ENCODE assay signal across 8 cellular contexts in the genomic region with DNA sequence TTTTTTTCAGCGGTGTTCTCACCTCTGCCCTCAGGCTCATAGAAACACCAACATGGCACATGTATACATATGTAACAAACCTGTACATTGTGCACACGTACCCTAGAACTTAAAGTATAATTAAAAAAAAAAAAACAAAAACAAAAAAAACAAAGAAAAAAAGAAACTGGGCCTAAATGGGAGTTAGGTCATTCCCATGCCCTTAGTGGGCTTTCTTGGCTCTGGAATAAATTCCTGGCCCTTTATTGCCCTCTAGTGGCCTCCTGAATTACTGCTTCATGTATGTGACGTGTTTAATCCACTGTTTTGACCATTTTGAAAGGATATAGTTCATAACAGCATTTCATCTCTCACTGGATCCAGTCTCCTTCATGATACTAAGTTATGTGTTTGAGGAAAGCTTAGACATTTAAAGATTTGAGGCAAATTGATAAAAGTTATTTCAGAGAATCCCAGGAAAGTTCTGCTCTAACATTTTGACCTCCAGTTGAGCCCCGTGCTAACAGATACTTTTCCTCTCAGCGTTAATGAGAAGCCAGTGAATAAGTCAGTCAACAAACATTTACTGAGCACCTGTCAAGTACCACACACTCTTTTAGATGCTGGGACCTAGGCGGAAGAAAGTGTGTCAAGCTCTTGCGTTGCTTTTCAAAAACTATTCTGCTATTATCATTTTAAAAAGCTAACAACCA. TPM values are rescaled to one million over a fixed set of nuclear protein-coding genes. Genes with fewer than 3 reads are reported as not detected.
DNase-seq lines count a peak whose midpoint lies in the region; ATAC-seq, FAIRE-seq and TF ChIP-seq lines count a peak whose summit lies in the region.

No MANE protein-coding gene starts in this region.

- no peaks in the 10 kb centered on the region; the same call in 1 of the 2 replicates for H3K9me3 ChIP-seq in SK-N-MC (ENCODE audit: low read depth, low read length)
- H3K9me3 ChIP-seq in endothelial cell of umbilical vein (replicated peaks; ENCODE audit: control insufficient read depth, insufficient read depth, low read length): no peaks in the 10 kb centered on the region

- no peaks in the 10 kb centered on the region for H3K27me3 ChIP-seq in endothelial cell of umbilical vein (ENCODE audit: control insufficient read depth in 2 of 2, insufficient read depth in 2 of 2, low read length in 2 of 2)

- DNase-seq in Right ventricle myocardium inferior (ENCODE audit: missing footprints) (no peak), cardiac septum (ENCODE audit: low spot score) (no peak), MV-4-11 (lab: John Stamatoyannopoulos, UW) (peak; percentile 46), SK-N-MC (ENCODE audit: low read depth, low spot score) (peak; percentile 67), endothelial cell of umbilical vein (ENCODE audit: low read depth, low spot score) (peak; percentile 69), midbrain (lab: John Stamatoyannopoulos, UW) (peak; percentile 67), HuH-7.5 (ENCODE audit: low spot score) (no peak)

- H3K4me3 ChIP-seq in SK-N-MC (no peak overlapping the region), endothelial cell of umbilical vein (replicated peaks in 1 of 3; ENCODE audit: insufficient read depth in 1 of 3, low read depth in 1 of 3, low read length in 3 of 3) (no peak overlapping the region)

- no TSS peak for BruUV-seq in endothelial cell of umbilical vein (replicated peaks; lab: Mats Ljungman, UMichigan)

- dilution Hi-C loops in endothelial cell of umbilical vein (cut with MboI; ENCODE audit: extremely low pct_ligation_motif_present, low sequenced_read_pairs): loop anchor here (25.0 kb wide), 1 partner anchor 104 kb away; no protein-coding TSS in a partner anchor

- H3K9ac ChIP-seq in SK-N-MC (ENCODE audit: insufficient read length): no peak overlapping the region
- H3K9ac ChIP-seq in endothelial cell of umbilical vein (replicated peaks; ENCODE audit: extremely low read depth, insufficient read depth, low read length): no peak overlapping the region

- POLR2A ChIA-PET in endothelial cell of umbilical vein (lab: Charles Lee): no interaction called here

- H3K27ac ChIP-seq in SK-N-MC (no peak overlapping the region), endothelial cell of umbilical vein (ENCODE audit: insufficient read depth, low read depth, low read length) (no peak overlapping the region)

- TF ChIP-seq POLR2A in endothelial cell of umbilical vein (IDR thresholded peaks at IDR 0.05; ENCODE audit: low read depth, low read length): no peak

- no peaks in the 10 kb centered on the region for H3K4me1 ChIP-seq in endothelial cell of umbilical vein (ENCODE audit: control insufficient read depth, extremely low read depth, insufficient read depth, low read length)

- peak; percentile 87 for FAIRE-seq in endothelial cell of umbilical vein (lab: Jason Lieb, UNC)

- intact Hi-C loops in Right ventricle myocardium inferior (cut with DNase I): loop anchor here (10.0 kb wide), 1 partner anchor 402 kb away; no protein-coding TSS in a partner anchor
- intact Hi-C loops in cardiac septum (cut with DNase I): no loop called here
- intact Hi-C loops in endothelial cell of umbilical vein (cut with micrococcal nuclease): loop anchor here (1.0 kb wide), 2 partner anchors 109 to 514 kb away; no protein-coding TSS in a partner anchor

- peak; percentile 62 for ATAC-seq in Right ventricle myocardium inferior
- no peak for ATAC-seq in GM19452 (IDR thresholded peaks at IDR 0.05; ENCODE audit: unreplicated experiment)

- no peaks in the 10 kb centered on the region for H3K9me1 ChIP-seq in endothelial cell of umbilical vein (replicated peaks; ENCODE audit: control insufficient read depth, extremely low read depth, insufficient read depth, low read length)

- peak; percentile 63 to 70 for TF ChIP-seq CTCF in endothelial cell of umbilical vein (IDR thresholded peaks at IDR 0.05; ENCODE audit: extremely low read depth in 1 of 2, insufficient read depth in 1 of 2, low read depth in 1 of 2, low read length in 2 of 2)

- H3K4me2 ChIP-seq in endothelial cell of umbilical vein (ENCODE audit: insufficient read depth, low read length): no peak overlapping the region

- CTCF ChIA-PET in endothelial cell of umbilical vein (lab: Charles Lee): interaction anchor here (0.6 to 2.3 kb wide), 16 partner anchors 10 to 424 kb away, joined by 3 to 9 read pairs (median 4); no protein-coding TSS in a partner anchor

- no peaks in the 10 kb centered on the region for H3K79me2 ChIP-seq in endothelial cell of umbilical vein (ENCODE audit: control insufficient read depth, insufficient read depth, low read length)

- H3K36me3 ChIP-seq in SK-N-MC (ENCODE audit: insufficient read depth, low read length): no peaks in the 10 kb centered on the region
- no peaks in the 10 kb centered on the region for H3K36me3 ChIP-seq in endothelial cell of umbilical vein (ENCODE audit: control insufficient read depth in 2 of 2, extremely low read depth in 1 of 2, insufficient read depth in 2 of 2, low read length in 2 of 2)

- H4K20me1 ChIP-seq in endothelial cell of umbilical vein (replicated peaks; ENCODE audit: control insufficient read depth, extremely low read depth, insufficient read depth, low read length): no peaks in the 10 kb centered on the region

- peak overlapping the region; percentile 46 for H2AFZ ChIP-seq in endothelial cell of umbilical vein (ENCODE audit: low read depth, low read length)

TF ChIP-seq in endothelial cell of umbilical vein, 7 proteins besides CTCF, POLR2A, EP300 and RAD21:
- TF ChIP-seq JUN (IDR thresholded peaks at IDR 0.05; ENCODE audit: borderline replicate concordance, insufficient read depth, insufficient read length, low read depth): no peak
- no peak for TF ChIP-seq FOS (IDR thresholded peaks at IDR 0.05; ENCODE audit: borderline replicate concordance, insufficient read depth, low read length)
- TF ChIP-seq, protein P1, sequence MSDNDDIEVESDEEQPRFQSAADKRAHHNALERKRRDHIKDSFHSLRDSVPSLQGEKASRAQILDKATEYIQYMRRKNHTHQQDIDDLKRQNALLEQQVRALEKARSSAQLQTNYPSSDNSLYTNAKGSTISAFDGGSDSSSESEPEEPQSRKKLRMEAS (IDR thresholded peaks at IDR 0.05; ENCODE audit: insufficient read depth, insufficient read length): no peak
- TF ChIP-seq POLR2AphosphoS5 (IDR thresholded peaks at IDR 0.05; ENCODE audit: insufficient read depth, low read depth, low read length): no peak
- TF ChIP-seq GATA2 (IDR thresholded peaks at IDR 0.05; ENCODE audit: insufficient read depth, insufficient read length, low read depth, low read length): no peak
- TF ChIP-seq EZH2 (IDR thresholded peaks at IDR 0.05; ENCODE audit: borderline replicate concordance, low read depth, low read length, severe bottlenecking): no peak
- no peak for TF ChIP-seq MYC (IDR thresholded peaks at IDR 0.05; ENCODE audit: low read depth, low read length)

RNA-seq across cellular contexts. Expression of a gene that starts 54.7 kb away (rescaled TPM):
- total RNA-seq in Right ventricle myocardium inferior (89.9 TPM), cardiac septum (58.3 TPM), endothelial cell of umbilical vein (66.6 and 67.1 TPM in 2 replicates)
- polyA plus RNA-seq in endothelial cell of umbilical vein: 51.2 and 59.8 TPM in 2 replicates
- 50.5 and 51.5 TPM in 2 replicates for polyA plus RNA-seq in endothelial cell of umbilical vein (2011; cell fraction: cytosol; rRNA removed)
- 19.3 and 27.3 TPM in 2 replicates for polyA plus RNA-seq in endothelial cell of umbilical vein (2011; cell fraction: nucleus; rRNA removed)
- 57.2 and 78.4 TPM in 2 replicates for polyA plus RNA-seq in endothelial cell of umbilical vein (2012)
- 65.1 and 75.2 TPM in 2 replicates for polyA minus RNA-seq in endothelial cell of umbilical vein
- polyA minus RNA-seq in endothelial cell of umbilical vein (2011; cell fraction: cytosol; rRNA and poly(A)+ RNA removed): 17.4 TPM
- polyA minus RNA-seq in endothelial cell of umbilical vein (2011; cell fraction: nucleus; rRNA and poly(A)+ RNA removed): 17.0 and 28.4 TPM in 2 replicates

Comparison
In these comparisons a context has a peak if more than half of its experiments do, and no peak if none do; other contexts are left out.
1. DNase-seq: peak in MV-4-11 (single experiment), SK-N-MC (single experiment), endothelial cell of umbilical vein (single experiment) and midbrain (single experiment); none in Right ventricle myocardium inferior (single experiment), cardiac septum (single experiment) and HuH-7.5 (single experiment).